In genomic region chr6:167305796-167306195, GRCh38 we compare ENCODE assay signal across 28 cellular contexts. TPM values are rescaled to one million over a fixed set of nuclear protein-coding genes. Genes with fewer than 3 reads are reported as not detected.
"Had no signal": no experiment of that assay in that cellular context is flagged by ENCODE, and none has a peak within 500 bp of the region (broad histone marks: within the 10 kb centered on the region; RNA-seq: fewer than 3 reads in every experiment).

No MANE protein-coding gene starts in this region.

- H3K27ac ChIP-seq: cardiac muscle cell, SJCRH30 had no signal

- H3K4me1 ChIP-seq: SJCRH30 had no signal

- H3K27me3 ChIP-seq: cardiac muscle cell, SJCRH30 had no signal

- H3K36me3 ChIP-seq: cardiac muscle cell, SJCRH30 had no signal

- FAIRE-seq: astrocyte had no signal

- H3K4me3 ChIP-seq: cardiac muscle cell, SJCRH30 had no signal

- DNase-seq: activated B cell treated with CpG ODN at 0.5 μM for 24 hours; activated CD4-positive, alpha-beta memory T cell treated with anti-CD3 and anti-CD28 coated beads, Interleukin-2, amount 10 ng/mL, durations not matched to agents 7 days and 5 days; activated CD4-positive, alpha-beta T cell treated with anti-CD3 and anti-CD28 coated beads for 1 hour; activated CD4-positive, alpha-beta T cell treated with anti-CD3 and anti-CD28 coated beads, Interleukin-2, amount 50 U/mL, for 1 hour; activated gamma-delta T cell; activated naive CD4-positive, alpha-beta T cell treated with anti-CD3 and anti-CD28 coated beads for 36 hours; activated T-cell treated with anti-CD3 and anti-CD28 coated beads for 4 hours; activated T-cell treated with anti-CD3 and anti-CD28 coated beads, Interleukin-2, amount 50 U/mL, for 48 hours; amygdala; Kasumi-1; KBM-7; NCI-H1048; NCI-H146; NCI-H187 treated with DMSO at 0.1 percent for 48 hours; NCI-H2081 treated with DMSO at 0.1 percent for 48 hours; NCI-H2171; NCI-H2227 treated with DMSO at 0.1 percent for 48 hours; NCI-H526 treated with DMSO at 0.1 percent for 48 hours; NCI-H82; Right ventricle myocardium superior; RPMI8226; SJCRH30 had no signal

- H3K9me3 ChIP-seq: SJCRH30 had no signal

- ATAC-seq: activated T-helper 17 cell treated with anti-CD3 and anti-CD28 coated beads, Interleukin-2, amount 50 U/mL, for 72 hours had no signal

RNA-seq across cellular contexts. Expression of gene UNC93A, which starts 14.7 kb away (rescaled TPM):
- total RNA-seq: activated B cell treated with CpG ODN at 0.5 μM for 24 hours; activated CD4-positive, alpha-beta memory T cell treated with anti-CD3 and anti-CD28 coated beads, Interleukin-2, amount 10 ng/mL, durations not matched to agents 7 days and 5 days; activated CD8-positive, alpha-beta memory T cell treated with anti-CD3 and anti-CD28 coated beads for 36 hours; activated naive CD4-positive, alpha-beta T cell treated with anti-CD3 and anti-CD28 coated beads for 36 hours; activated T-helper 17 cell treated with anti-CD3 and anti-CD28 coated beads, Interleukin-2, amount 50 U/mL, for 72 hours; astrocyte; cardiac muscle cell; NCI-H460; OCI-LY7; Right ventricle myocardium superior; SJCRH30 had no signal
- polyA plus RNA-seq: cardiac muscle cell had no signal

RNA-seq across cellular contexts. Expression of gene TTLL2, which starts 19.1 kb away (rescaled TPM):
- total RNA-seq: activated B cell treated with CpG ODN at 0.5 μM for 24 hours; activated CD4-positive, alpha-beta memory T cell treated with anti-CD3 and anti-CD28 coated beads, Interleukin-2, amount 10 ng/mL, durations not matched to agents 7 days and 5 days; activated CD8-positive, alpha-beta memory T cell treated with anti-CD3 and anti-CD28 coated beads for 36 hours; activated naive CD4-positive, alpha-beta T cell treated with anti-CD3 and anti-CD28 coated beads for 36 hours; activated T-helper 17 cell treated with anti-CD3 and anti-CD28 coated beads, Interleukin-2, amount 50 U/mL, for 72 hours; astrocyte; cardiac muscle cell; NCI-H460; OCI-LY7; Right ventricle myocardium superior; SJCRH30 had no signal
- polyA plus RNA-seq: cardiac muscle cell had no signal
